In the genomic region with DNA sequence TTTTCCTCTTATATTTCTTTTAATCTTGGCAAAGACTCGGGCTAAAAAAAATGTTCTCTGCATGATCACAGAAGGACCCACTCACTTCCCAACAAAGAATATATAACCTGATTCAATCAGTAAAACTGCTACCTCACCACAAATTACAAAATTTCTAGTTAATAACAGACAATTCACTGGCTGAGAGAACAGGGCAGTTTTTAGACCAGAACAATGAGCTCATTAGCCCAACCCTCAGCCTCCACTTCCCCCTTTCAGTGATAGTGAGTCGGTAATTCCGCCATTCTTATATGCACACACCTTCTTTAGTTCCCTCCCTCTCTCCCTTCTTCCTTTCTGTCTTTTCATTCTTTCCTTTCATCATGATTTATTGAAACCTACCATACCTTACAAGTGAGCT, we compare ENCODE assay signal across 12 cellular contexts. TPM values are rescaled to one million over a fixed set of nuclear protein-coding genes. Genes with fewer than 3 reads are reported as not detected.
DNase-seq lines count a peak whose midpoint lies in the region; ATAC-seq and TF ChIP-seq lines count a peak whose summit lies in the region.
"Had no signal": no experiment of that assay in that cellular context is flagged by ENCODE, and none has a peak within 500 bp of the region (broad histone marks: within the 10 kb centered on the region; RNA-seq: fewer than 3 reads in every experiment).

No MANE protein-coding gene starts in this region.

- no peaks in the 10 kb centered on the region for H3F3A ChIP-seq in MM.1S (ENCODE audit: insufficient read depth, low read length)

- no peak overlapping the region for H3K4me3 ChIP-seq in A673 (ENCODE audit: low read depth, low read length, poor library complexity, severe bottlenecking)
- no peak overlapping the region for H3K4me3 ChIP-seq in esophagus muscularis mucosa
- H3K4me3 ChIP-seq in naive thymus-derived CD4-positive, alpha-beta T cell (ENCODE audit: low read length): no peak overlapping the region
- H3K4me3 ChIP-seq in MM.1S (ENCODE audit: low read length): no peak overlapping the region

- H3K4me1 ChIP-seq in A673 (ENCODE audit: insufficient read depth, low read length, poor library complexity, severe bottlenecking) (peaks cover 35% of the 10 kb centered on the region), esophagus muscularis mucosa (peaks cover 43 to 67% (median 44%) of the 10 kb centered on the region in 4 donors), MM.1S (ENCODE audit: low read length) (0 out of 2 replicates have a peak, but pooled peaks cover 2% of the 10 kb centered on the region)
- no peaks in the 10 kb centered on the region for H3K4me1 ChIP-seq in naive thymus-derived CD4-positive, alpha-beta T cell (ENCODE audit: control insufficient read depth in 2 of 2, insufficient read depth in 2 of 2, low read length in 2 of 2)

- intact Hi-C loops in A673 (cut with micrococcal nuclease; ENCODE audit: unreplicated experiment): loop anchor here (10.0 kb wide), 2 partner anchors 146 to 186 kb away; no protein-coding TSS in a partner anchor
- intact Hi-C loops in esophagus muscularis mucosa (cut with DNase I): loop anchor here (10.0 kb wide), 2 partner anchors 186 to 476 kb away; no protein-coding TSS in a partner anchor
- intact Hi-C loops in naive thymus-derived CD4-positive, alpha-beta T cell (cut with micrococcal nuclease): loop anchor here in 1 of 2 donors (10.0 kb wide), 1 partner anchor 396 kb away; no protein-coding TSS in a partner anchor

- H3K27ac ChIP-seq in A673 (ENCODE audit: low read depth, low read length, poor library complexity, severe bottlenecking): peak overlapping the region; percentile 75
- peak overlapping the region; percentile 73 to 81 (median 76) for H3K27ac ChIP-seq in esophagus muscularis mucosa (replicated peaks in 1 of 4)
- H3K27ac ChIP-seq in naive thymus-derived CD4-positive, alpha-beta T cell (ENCODE audit: low read depth, low read length): no peak overlapping the region
- no peak overlapping the region for H3K27ac ChIP-seq in MM.1S (ENCODE audit: low read length)
- H3K27ac ChIP-seq: WERI-Rb-1 had no signal

- no peaks in the 10 kb centered on the region for H3K9me3 ChIP-seq in A673 (ENCODE audit: low read depth, low read length, poor library complexity, severe bottlenecking)
- no peaks in the 10 kb centered on the region for H3K9me3 ChIP-seq in esophagus muscularis mucosa
- no peaks in the 10 kb centered on the region for H3K9me3 ChIP-seq in naive thymus-derived CD4-positive, alpha-beta T cell (ENCODE audit: control insufficient read depth in 2 of 3, low read length in 3 of 3)
- no peaks in the 10 kb centered on the region for H3K9me3 ChIP-seq in MM.1S (replicated peaks; ENCODE audit: insufficient read depth, low read length)

- no peak for DNase-seq in A673 (ENCODE audit: low spot score)
- peak; percentile 54 to 55 for DNase-seq in NOMO-1 (lab: John Stamatoyannopoulos, UW; ENCODE audit: unreplicated experiment in 2 of 2)
- DNase-seq in esophagus muscularis mucosa (ENCODE audit: extremely low spot score): no peak
- no peak for DNase-seq in naive thymus-derived CD4-positive, alpha-beta T cell
- no peak for DNase-seq in DMS153 (lab: John Stamatoyannopoulos, UW)
- DNase-seq in activated CD8-positive, alpha-beta memory T cell treated with anti-CD3 and anti-CD28 coated beads, Interleukin-2, amount 50 U/mL, for 4 hours: no peak
- no peak for DNase-seq in MM.1S
- DNase-seq: cortex of kidney; stimulated activated CD4-positive, alpha-beta T cell treated with anti-CD3 and anti-CD28 coated beads, Interleukin-15, amount 100 ng/mL, for 24 hours; WERI-Rb-1 had no signal

- peaks cover 0 to 13% (median 0%) of the 10 kb centered on the region in 5 donors for H3K27me3 Mint-ChIP-seq in naive thymus-derived CD4-positive, alpha-beta T cell

- 82% methylated on average over 3 of the region's 3 CpGs for WGBS in esophagus muscularis mucosa

- H3K79me2 ChIP-seq in MM.1S (ENCODE audit: low read length): no peaks in the 10 kb centered on the region

- TF ChIP-seq EP300 in esophagus muscularis mucosa (IDR thresholded peaks at IDR 0.05): no peak

- H3K36me3 Mint-ChIP-seq in naive thymus-derived CD4-positive, alpha-beta T cell: no peaks in the 10 kb centered on the region
- H3K36me3 Mint-ChIP-seq: activated naive CD8-positive, alpha-beta T cell had no signal

- no peak overlapping the region for H3K4me3 Mint-ChIP-seq in naive thymus-derived CD4-positive, alpha-beta T cell
- H3K4me3 Mint-ChIP-seq: activated naive CD8-positive, alpha-beta T cell had no signal

- no peaks in the 10 kb centered on the region for H3K9me2 ChIP-seq in MM.1S (replicated peaks; ENCODE audit: insufficient read depth, low read length)

- H3K27ac Mint-ChIP-seq in naive thymus-derived CD4-positive, alpha-beta T cell: no peak overlapping the region
- H3K27ac Mint-ChIP-seq: activated naive CD8-positive, alpha-beta T cell had no signal

- CTCF ChIA-PET in A673 (lab: Charles Lee): no interaction called here
- CTCF ChIA-PET in naive thymus-derived CD4-positive, alpha-beta T cell (lab: Charles Lee): no interaction called here

- no peak overlapping the region for H3K4me2 ChIP-seq in MM.1S (ENCODE audit: low read depth, low read length)

- no peak overlapping the region for H2AFZ ChIP-seq in MM.1S (ENCODE audit: low read length)

- H3K9ac ChIP-seq in MM.1S (ENCODE audit: low read length): no peak overlapping the region

- no peak for TF ChIP-seq CTCF in A673 (conservative IDR thresholded peaks at IDR 0.05; ENCODE audit: low read depth, low read length)
- TF ChIP-seq CTCF in esophagus muscularis mucosa (IDR thresholded peaks at IDR 0.05): no peak
- TF ChIP-seq CTCF in MM.1S (IDR thresholded peaks at IDR 0.05; ENCODE audit: low read length): no peak

- H4K20me1 ChIP-seq in MM.1S (ENCODE audit: insufficient read depth, low read length): no peaks in the 10 kb centered on the region

- POLR2A ChIA-PET in A673 (lab: Charles Lee; ENCODE audit: low non-redundant PET): interaction anchor here (0.5 kb wide), 1 partner anchor 23 kb away, joined by 5 read pairs; no protein-coding TSS in a partner anchor
- POLR2A ChIA-PET in naive thymus-derived CD4-positive, alpha-beta T cell (lab: Charles Lee): no interaction called here

- peaks cover 0 to 3% (median 0%) of the 10 kb centered on the region in 7 donors for H3K4me1 Mint-ChIP-seq in naive thymus-derived CD4-positive, alpha-beta T cell

- TF ChIP-seq POLR2A in esophagus muscularis mucosa (IDR thresholded peaks at IDR 0.05; ENCODE audit: low read depth): no peak

- no TSS peak for BruUV-seq in A673 (replicated peaks; lab: Mats Ljungman, UMichigan)

- no peaks in the 10 kb centered on the region for H3K36me3 ChIP-seq in A673 (ENCODE audit: insufficient read depth, low read length, poor library complexity, severe bottlenecking)
- no peaks in the 10 kb centered on the region for H3K36me3 ChIP-seq in esophagus muscularis mucosa
- no peaks in the 10 kb centered on the region for H3K36me3 ChIP-seq in naive thymus-derived CD4-positive, alpha-beta T cell (ENCODE audit: control insufficient read depth in 2 of 3, insufficient read depth in 3 of 3, low read length in 3 of 3)
- no peaks in the 10 kb centered on the region for H3K36me3 ChIP-seq in MM.1S (replicated peaks; ENCODE audit: insufficient read depth, low read length)
- H3K36me3 ChIP-seq: WERI-Rb-1 had no signal

- H3K9me3 Mint-ChIP-seq in naive thymus-derived CD4-positive, alpha-beta T cell: no peaks in the 10 kb centered on the region

- H3K27me3 ChIP-seq in A673 (replicated peaks; ENCODE audit: insufficient read depth, low read depth, low read length, poor library complexity) (no peaks in the 10 kb centered on the region), esophagus muscularis mucosa (no peaks in the 10 kb centered on the region), MM.1S (replicated peaks; ENCODE audit: insufficient read depth, low read length) (no peaks in the 10 kb centered on the region)
- H3K27me3 ChIP-seq in naive thymus-derived CD4-positive, alpha-beta T cell (ENCODE audit: control insufficient read depth in 2 of 2, insufficient read depth in 2 of 2, low read length in 2 of 2): no peaks in the 10 kb centered on the region

- peak; percentile 65 for ATAC-seq in naive thymus-derived CD4-positive, alpha-beta T cell
- no peak for ATAC-seq in HG03159 (IDR thresholded peaks at IDR 0.05; ENCODE audit: unreplicated experiment)

RNA-seq across cellular contexts. Expression of gene SIPA1L2, which starts 8.9 kb away (rescaled TPM):
- total RNA-seq in A673 (2021): 3.4 and 6.2 TPM in 2 replicates
- total RNA-seq in esophagus muscularis mucosa: 10 to 100 TPM; 37.4 to 59.0 (median 43.0) TPM
- 1 to 10 TPM in 1 of 5 experiments, under 1 TPM in 4; 0.27 to 4.9 (median 0.69) TPM for total RNA-seq in naive thymus-derived CD4-positive, alpha-beta T cell
- polyA plus RNA-seq in naive thymus-derived CD4-positive, alpha-beta T cell: under 1 TPM in 1 of 2 donors, not detected in 1; 0.08 TPM

Comparison
In these comparisons a context has a peak if more than half of its experiments do, and no peak if none do; other contexts are left out.
1. DNase-seq: peak in NOMO-1 (2 of 2); none in A673 (single experiment), esophagus muscularis mucosa (single experiment), naive thymus-derived CD4-positive, alpha-beta T cell (0 of 9), DMS153 (single experiment), activated CD8-positive, alpha-beta memory T cell treated with anti-CD3 and anti-CD28 coated beads, Interleukin-2, amount 50 U/mL, for 4 hours (single experiment) and MM.1S (single experiment).
2. H3K27ac ChIP-seq: peak in A673 (single experiment) and esophagus muscularis mucosa (4 of 4); none in naive thymus-derived CD4-positive, alpha-beta T cell (single experiment) and MM.1S (single experiment).